In genomic region chr13:100247937-100248336, GRCh38 we compare ENCODE assay signal across 28 cellular contexts.
"Had no signal": no experiment of that assay in that cellular context is flagged by ENCODE, and none has a peak within 500 bp of the region (broad histone marks: within the 10 kb centered on the region; RNA-seq: fewer than 3 reads in every experiment).

No MANE protein-coding gene starts in this region.

- H3K27me3 Mint-ChIP-seq: naive thymus-derived CD4-positive, alpha-beta T cell; progenitor cell of endocrine pancreas; stimulated activated naive B cell treated with anti-CD40 and anti-IgM and Interleukin-4, amounts not matched to agents 10 μg/mL and 1 μg/mL and 100 μg/mL, for 72 hours; stimulated activated naive CD8-positive, alpha-beta T cell treated with anti-CD3 and anti-CD28 coated beads, Interleukin-15, Interleukin-2, amounts not matched to agents 100 ng/mL and 50 ng/mL, for 24 hours had no signal

- H3K36me3 ChIP-seq: right lobe of liver, sigmoid colon, stomach, thoracic aorta, thyroid gland, tibial nerve, upper lobe of left lung had no signal

- H3K27ac ChIP-seq: neural progenitor cell, parathyroid adenoma, psoas muscle, right lobe of liver, sigmoid colon, stomach, thoracic aorta, thyroid gland, tibial nerve, upper lobe of left lung had no signal

- H3K9me3 ChIP-seq: right lobe of liver, sigmoid colon, thyroid gland had no signal

- H3K4me1 ChIP-seq: parathyroid adenoma, psoas muscle, right lobe of liver, thyroid gland, upper lobe of left lung had no signal

- FAIRE-seq: small intestine, urothelium cell line had no signal

- H3K9ac ChIP-seq: neural progenitor cell, parathyroid adenoma had no signal

- H3K27ac Mint-ChIP-seq: naive thymus-derived CD4-positive, alpha-beta T cell; natural killer cell; nephron; neural progenitor cell; stimulated activated effector memory CD8-positive, alpha-beta T cell treated with anti-CD3 and anti-CD28 coated beads, Interleukin-12 subunit alpha, Interleukin-12 subunit beta, amount 100 ng/mL, for 72 hours; stimulated activated naive B cell treated with anti-CD40 and anti-IgM and Interleukin-4, amounts not matched to agents 10 μg/mL and 1 μg/mL and 100 μg/mL, for 72 hours; stimulated activated naive CD8-positive, alpha-beta T cell treated with anti-CD3 and anti-CD28 coated beads, Interleukin-15, Interleukin-2, amounts not matched to agents 100 ng/mL and 50 ng/mL, for 24 hours had no signal

- H3K27me3 ChIP-seq: neural progenitor cell, right lobe of liver, sigmoid colon, stomach, thyroid gland, tibial nerve, upper lobe of left lung had no signal

- ATAC-seq: naive thymus-derived CD4-positive, alpha-beta T cell; natural killer cell; psoas muscle; right cardiac atrium; right lobe of liver; stimulated activated effector memory CD8-positive, alpha-beta T cell treated with anti-CD3 and anti-CD28 coated beads, Interleukin-12 subunit alpha, Interleukin-12 subunit beta, amount 100 ng/mL, for 72 hours; stimulated activated naive B cell treated with anti-CD40 and anti-IgM and Interleukin-4, amounts not matched to agents 10 μg/mL and 1 μg/mL and 100 μg/mL, for 72 hours had no signal

- DNase-seq: naive thymus-derived CD4-positive, alpha-beta T cell; natural killer cell; occipital lobe; posterior cingulate gyrus; psoas muscle; right cardiac atrium; right lobe of liver; sigmoid colon; small intestine; stimulated activated CD4-positive, alpha-beta T cell treated with anti-CD3 and anti-CD28 coated beads, Interleukin-15, amount 100 ng/mL, for 24 hours; stimulated activated CD4-positive, alpha-beta T cell treated with anti-CD3 and anti-CD28 coated beads, Interleukin-2, amount 100 ng/mL, for 24 hours; stimulated activated CD4-positive, alpha-beta T cell treated with anti-CD3 and anti-CD28 coated beads, Interleukin-2, amount 100 ng/mL, for 48 hours; stimulated activated CD4-positive, alpha-beta T cell treated with anti-CD3 and anti-CD28 coated beads, Interleukin-4, amount 100 ng/mL, for 24 hours; stimulated activated naive B cell treated with anti-CD40 and anti-IgM and Interleukin-4, amounts not matched to agents 10 μg/mL and 1 μg/mL and 100 μg/mL, for 72 hours; stimulated activated naive CD4-positive, alpha-beta T cell treated with Interleukin-2 at 50 U/mL for 16 hours; stomach; thyroid gland; trophoblast cell; upper lobe of left lung had no signal

- H3K36me3 Mint-ChIP-seq: stimulated activated effector memory CD8-positive, alpha-beta T cell treated with anti-CD3 and anti-CD28 coated beads, Interleukin-12 subunit alpha, Interleukin-12 subunit beta, amount 100 ng/mL, for 72 hours had no signal

- H3K4me3 ChIP-seq: neural progenitor cell, psoas muscle, right lobe of liver, sigmoid colon, stomach, thoracic aorta, thyroid gland, tibial nerve, upper lobe of left lung had no signal

- H3K4me3 Mint-ChIP-seq: naive thymus-derived CD4-positive, alpha-beta T cell; natural killer cell; nephron; neural progenitor cell; stimulated activated effector memory CD8-positive, alpha-beta T cell treated with anti-CD3 and anti-CD28 coated beads, Interleukin-12 subunit alpha, Interleukin-12 subunit beta, amount 100 ng/mL, for 72 hours; stimulated activated naive B cell treated with anti-CD40 and anti-IgM and Interleukin-4, amounts not matched to agents 10 μg/mL and 1 μg/mL and 100 μg/mL, for 72 hours; stimulated activated naive CD8-positive, alpha-beta T cell treated with anti-CD3 and anti-CD28 coated beads, Interleukin-15, Interleukin-2, amounts not matched to agents 100 ng/mL and 50 ng/mL, for 24 hours had no signal

- H3K4me1 Mint-ChIP-seq: naive thymus-derived CD4-positive, alpha-beta T cell; stimulated activated effector memory CD8-positive, alpha-beta T cell treated with anti-CD3 and anti-CD28 coated beads, Interleukin-12 subunit alpha, Interleukin-12 subunit beta, amount 100 ng/mL, for 72 hours; stimulated activated naive B cell treated with anti-CD40 and anti-IgM and Interleukin-4, amounts not matched to agents 10 μg/mL and 1 μg/mL and 100 μg/mL, for 72 hours had no signal
